ENCODE assay signal across 12 cellular contexts in the genomic region with DNA sequence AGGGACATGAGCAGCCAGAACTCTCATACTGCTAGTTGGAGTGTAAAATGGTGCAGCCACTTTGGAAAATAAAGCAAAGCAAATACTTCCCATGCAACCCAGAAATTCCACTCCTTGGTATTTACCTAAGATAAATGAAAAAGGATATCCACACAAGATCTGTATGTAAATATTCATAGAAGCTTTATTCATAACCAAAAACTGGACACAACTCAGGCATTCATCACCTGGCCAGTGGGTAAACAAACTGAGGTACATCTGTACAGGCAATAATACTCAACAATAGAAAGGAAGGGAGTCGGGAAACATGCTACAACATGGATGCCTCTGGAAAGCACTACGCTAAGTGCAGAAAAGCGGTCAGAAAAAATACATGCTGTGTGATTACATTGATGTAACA. TPM values are rescaled to one million over a fixed set of nuclear protein-coding genes. Genes with fewer than 3 reads are reported as not detected.
"Had no signal": no experiment of that assay in that cellular context is flagged by ENCODE, and none has a peak within 500 bp of the region (broad histone marks: within the 10 kb centered on the region; RNA-seq: fewer than 3 reads in every experiment).

No MANE protein-coding gene starts in this region.

- H3K4me3 Mint-ChIP-seq: GM23338, H9, HFFc6 had no signal

- H3K4me1 ChIP-seq: HAP-1 had no signal

- ATAC-seq: GM23338, HCT116 had no signal

- H3K4me3 ChIP-seq: GM23248, GM23338, HAP-1 had no signal

- H3K9me3 ChIP-seq: HAP-1 had no signal

- FAIRE-seq: H1, H54 had no signal

- H3K36me3 ChIP-seq: HAP-1 had no signal

- DNase-seq: GM23248, GOT3, H7, H9, HCEC 1CT, HFFc6 had no signal

- H3K27ac Mint-ChIP-seq: GM23338, HFFc6 had no signal

- H3K27ac ChIP-seq: GM23248 had no signal

- H3K9me3 Mint-ChIP-seq: HFFc6 had no signal

RNA-seq across cellular contexts. Expression of gene LOXHD1, which starts 2.5 kb away (rescaled TPM):
- total RNA-seq: GM23248, H1, H4, HFFc6 had no signal
- polyA plus RNA-seq: GM23248, GM23338 had no signal
